29 cellular contexts compared by ENCODE assay signal in the genomic region with DNA sequence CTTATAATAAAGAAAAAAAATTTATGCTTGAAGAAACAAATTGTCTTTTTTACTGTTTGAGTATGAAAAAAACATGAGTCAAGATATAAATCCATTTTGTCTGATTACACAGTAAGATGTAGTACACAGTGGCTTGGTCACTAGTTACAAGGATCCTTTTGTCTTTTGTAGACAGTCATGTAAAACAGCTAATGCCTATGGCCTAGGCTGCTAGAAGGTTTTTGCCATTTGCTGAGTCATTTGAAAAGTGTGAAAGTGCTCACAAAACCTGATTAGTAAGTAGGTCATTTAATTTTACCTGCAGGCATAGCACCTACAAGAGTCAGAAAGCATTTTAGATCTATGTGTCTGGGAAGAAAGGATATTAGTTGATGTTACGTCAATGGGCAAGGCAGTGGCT.
DNase-seq lines count a peak whose midpoint lies in the region; ATAC-seq, FAIRE-seq and TF ChIP-seq lines count a peak whose summit lies in the region.
"Had no signal": no experiment of that assay in that cellular context is flagged by ENCODE, and none has a peak within 500 bp of the region (broad histone marks: within the 10 kb centered on the region; RNA-seq: fewer than 3 reads in every experiment).

No MANE protein-coding gene starts in this region.

- H2BK15ac ChIP-seq in H9 (ENCODE audit: low read depth, low read length) = no peak overlapping the region

- TF ChIP-seq EP300 in A549 (IDR thresholded peaks at IDR 0.05) = no peak

- no peak overlapping the region for H3K56ac ChIP-seq in H9 (ENCODE audit: insufficient read length, low read depth, low read length)

- no peak for ATAC-seq in A549
- no peak for ATAC-seq in HG03095 (IDR thresholded peaks at IDR 0.05; ENCODE audit: unreplicated experiment)
- no peak for ATAC-seq in HG03139 (IDR thresholded peaks at IDR 0.05; ENCODE audit: unreplicated experiment)
- ATAC-seq in GM19395 (IDR thresholded peaks at IDR 0.05; ENCODE audit: unreplicated experiment) = no peak
- ATAC-seq: activated CD4-positive, alpha-beta T cell treated with anti-CD3 and anti-CD28 coated beads for 36 hours; naive thymus-derived CD8-positive, alpha-beta T cell; right cardiac atrium had no signal

- H2BK20ac ChIP-seq in H9 (ENCODE audit: low read depth, low read length, poor library complexity, severe bottlenecking) = no peak overlapping the region

- no peak for TF ChIP-seq POLR2A in A549 (IDR thresholded peaks at IDR 0.05; ENCODE audit: low read length)

- TF ChIP-seq CTCF in A549 (IDR thresholded peaks at IDR 0.05) (no peak), H9 (conservative IDR thresholded peaks at IDR 0.05) (no peak)

- H3K23ac ChIP-seq in H9 (ENCODE audit: insufficient read length, low read depth, low read length) = no peak overlapping the region

- no peak overlapping the region for H3T11ph ChIP-seq in H9 (ENCODE audit: low read length)

- no peaks in the 10 kb centered on the region for H3K27me3 Mint-ChIP-seq in H9 (ENCODE audit: low read depth)
- H3K27me3 Mint-ChIP-seq: activated T-cell treated with anti-CD3 and anti-CD28 coated beads, Interleukin-2, amount 50 U/mL, for 24 hours had no signal

- 79% methylated on average over 1 of the region's 1 CpG for WGBS in A549 (ENCODE audit: missing lambda C conversion rate)
- no CpG with 5 or more reads among the region's 1 CpG for WGBS in H9 (ENCODE audit: extremely low coverage, insufficient read length, low lambda C conversion rate)

- no peak for FAIRE-seq in A549 (lab: Jason Lieb, UNC)
- FAIRE-seq: colon, endometrium, GM12892 had no signal

- no peak overlapping the region for H3K4me3 ChIP-seq in A549
- peak overlapping the region; percentile 14 for H3K4me3 ChIP-seq in endocrine pancreas (ENCODE audit: control insufficient read depth, insufficient read depth, low read length)
- no peak overlapping the region for H3K4me3 ChIP-seq in effector memory CD4-positive, alpha-beta T cell (ENCODE audit: insufficient read depth, low read depth, low read length, poor library complexity, severe bottlenecking)
- H3K4me3 ChIP-seq: adrenal gland, BLaER1, thoracic aorta had no signal

- H3K27me3 ChIP-seq in H9 (ENCODE audit: insufficient read depth, low read length) (no peaks in the 10 kb centered on the region), endocrine pancreas (ENCODE audit: control insufficient read depth, insufficient read depth, low read length) (no peaks in the 10 kb centered on the region)
- H3K27me3 ChIP-seq in effector memory CD4-positive, alpha-beta T cell (replicated peaks; ENCODE audit: control insufficient read depth, insufficient read depth, low read length, poor library complexity, severe bottlenecking) = no peaks in the 10 kb centered on the region
- H3K27me3 ChIP-seq: adrenal gland, BLaER1, brain microvascular endothelial cell had no signal

- H3K36me3 Mint-ChIP-seq in H9 (ENCODE audit: insufficient read depth in 1 of 3, low read depth in 3 of 3) = no peaks in the 10 kb centered on the region; a peak in 1 of 7 replicates
- H3K36me3 Mint-ChIP-seq: naive thymus-derived CD8-positive, alpha-beta T cell had no signal

- H4K20me1 ChIP-seq in H9 (ENCODE audit: control insufficient read depth, insufficient read depth, insufficient read length) = no peaks in the 10 kb centered on the region
- H4K20me1 ChIP-seq: BLaER1 had no signal

- H3K79me1 ChIP-seq in H9 (ENCODE audit: insufficient read depth, low read depth, low read length, poor library complexity, severe bottlenecking) = no peaks in the 10 kb centered on the region

- no peak overlapping the region for H3K4me3 Mint-ChIP-seq in H9
- H3K4me3 Mint-ChIP-seq: activated CD4-positive, alpha-beta T cell treated with anti-CD3 and anti-CD28 coated beads for 36 hours; activated T-cell treated with anti-CD3 and anti-CD28 coated beads, Interleukin-2, amount 50 U/mL, for 24 hours; naive thymus-derived CD8-positive, alpha-beta T cell; T-helper 1 cell treated with Interleukin-12 subunit alpha and Interleukin-12 subunit beta and Interleukin-4 antibody, amounts not matched to agents 30 μg/mL and 1 μg/mL, for 36 hours had no signal

- H3K23me2 ChIP-seq in H9 (ENCODE audit: insufficient read length, low read depth, low read length, poor library complexity, severe bottlenecking) = no peaks in the 10 kb centered on the region

- H3K4me1 ChIP-seq in A549 (no peaks in the 10 kb centered on the region), H9 (ENCODE audit: insufficient read depth, low read length) (no peaks in the 10 kb centered on the region; the same call in 1 of the 2 replicates), endocrine pancreas (ENCODE audit: control insufficient read depth, insufficient read depth, low read length) (peaks cover 13% of the 10 kb centered on the region)
- H3K4me1 ChIP-seq in effector memory CD4-positive, alpha-beta T cell (ENCODE audit: control insufficient read depth, insufficient read depth, low read length, poor library complexity, severe bottlenecking) = no peaks in the 10 kb centered on the region
- H3K4me1 ChIP-seq: adrenal gland, Caco-2 had no signal

- H4K91ac ChIP-seq in H9 (ENCODE audit: insufficient read length, low read depth, low read length) = no peak overlapping the region

- no peak overlapping the region for H4K5ac ChIP-seq in H9 (ENCODE audit: insufficient read length, low read depth, low read length)

- no peak overlapping the region for H2BK5ac ChIP-seq in H9 (ENCODE audit: insufficient read length, low read length)

- H3K9me3 ChIP-seq in A549 (no peaks in the 10 kb centered on the region), H9 (ENCODE audit: control insufficient read depth, low read depth, low read length) (no peaks in the 10 kb centered on the region), endocrine pancreas (ENCODE audit: control insufficient read depth, low read length) (no peaks in the 10 kb centered on the region)
- H3K9me3 ChIP-seq in effector memory CD4-positive, alpha-beta T cell (ENCODE audit: control insufficient read depth, low read length) = no peaks in the 10 kb centered on the region
- H3K9me3 ChIP-seq: adrenal gland, BLaER1, Caco-2, thoracic aorta had no signal

- H3K27ac ChIP-seq in A549 (no peak overlapping the region), H9 (ENCODE audit: insufficient read length, low read depth, low read length) (no peak overlapping the region)
- no peak overlapping the region for H3K27ac ChIP-seq in effector memory CD4-positive, alpha-beta T cell (ENCODE audit: insufficient read depth, low read length, poor library complexity, severe bottlenecking)
- H3K27ac ChIP-seq: adrenal gland, BLaER1, brain microvascular endothelial cell, KMS-11, thoracic aorta had no signal

- POLR2A ChIA-PET in A549 (lab: Yijun Ruan, JAX) = no interaction called here

- H3K36me3 ChIP-seq in endocrine pancreas (ENCODE audit: control insufficient read depth, insufficient read depth, low read length) = no peaks in the 10 kb centered on the region
- H3K36me3 ChIP-seq in effector memory CD4-positive, alpha-beta T cell (ENCODE audit: control insufficient read depth, insufficient read depth, low read length) = no peaks in the 10 kb centered on the region
- H3K36me3 ChIP-seq: adrenal gland, BLaER1, brain microvascular endothelial cell, thoracic aorta had no signal

- H3K27ac Mint-ChIP-seq in H9 = peak overlapping the region in 2 of 3 experiments; percentile 21 to 55; a peak in 4 of 7 replicates
- H3K27ac Mint-ChIP-seq: activated CD4-positive, alpha-beta T cell treated with anti-CD3 and anti-CD28 coated beads for 36 hours; activated T-cell treated with anti-CD3 and anti-CD28 coated beads, Interleukin-2, amount 50 U/mL, for 24 hours; naive thymus-derived CD8-positive, alpha-beta T cell; T-helper 1 cell treated with Interleukin-12 subunit alpha and Interleukin-12 subunit beta and Interleukin-4 antibody, amounts not matched to agents 30 μg/mL and 1 μg/mL, for 36 hours had no signal

- TF ChIP-seq RAD21 in A549 (conservative IDR thresholded peaks at IDR 0.05 in 1 of 2, IDR thresholded peaks at IDR 0.05 in 1 of 2) = no peak

- no peak overlapping the region for H2BK12ac ChIP-seq in H9 (ENCODE audit: insufficient read length, low read depth, low read length)

- no peak overlapping the region for H2AK5ac ChIP-seq in H9 (ENCODE audit: insufficient read length, low read length)

- H4K8ac ChIP-seq in H9 (replicated peaks; ENCODE audit: insufficient read length, low read depth, low read length) = no peak overlapping the region

- DNase-seq in A549 (ENCODE audit: low read depth in 1 of 2, low spot score in 1 of 2) (no peak), H9 (no peak), medulla oblongata (ENCODE audit: extremely low spot score) (peak; percentile 77)
- DNase-seq in effector memory CD4-positive, alpha-beta T cell = no peak
- DNase-seq: activated CD4-positive, alpha-beta T cell treated with anti-CD3 and anti-CD28 coated beads for 36 hours; activated naive CD4-positive, alpha-beta T cell; activated T-cell treated with anti-CD3 and anti-CD28 coated beads, Interleukin-2, amount 50 U/mL, for 24 hours; adrenal gland; brain microvascular endothelial cell; Caco-2; MV-4-11; naive thymus-derived CD8-positive, alpha-beta T cell; NCI-H1694 treated with DMSO at 0.1 percent for 48 hours; NCI-H526 treated with DMSO at 0.1 percent for 48 hours; right cardiac atrium; stimulated activated CD4-positive, alpha-beta T cell treated with anti-CD3 and anti-CD28 coated beads, Interleukin-12 subunit alpha, Interleukin-12 subunit beta, amount 100 ng/mL, for 4 hours; stimulated activated CD4-positive, alpha-beta T cell treated with anti-CD3 and anti-CD28 coated beads, Interleukin-4, amount 100 ng/mL, for 4 hours; stimulated activated naive CD4-positive, alpha-beta T cell had no signal

- H2AFZ ChIP-seq in H9 (ENCODE audit: low read length) = no peak overlapping the region

- H3K14ac ChIP-seq in H9 (ENCODE audit: insufficient read depth, low read length) = no peak overlapping the region

- no peak overlapping the region for H3K18ac ChIP-seq in H9 (ENCODE audit: insufficient read length, low read depth, low read length)

- H3K4ac ChIP-seq in H9 (ENCODE audit: low read depth, low read length) = no peak overlapping the region

- H3K9ac ChIP-seq in H9 (ENCODE audit: extremely low read depth, insufficient read length, low read length) (no peak overlapping the region), endocrine pancreas (ENCODE audit: control insufficient read depth, insufficient read depth, low read length) (no peak overlapping the region)
- H3K9ac ChIP-seq: BLaER1, KMS-11 had no signal

- no peak overlapping the region for H3K4me2 ChIP-seq in A549
- H3K4me2 ChIP-seq in H9 (ENCODE audit: insufficient read depth, insufficient read length, low read length) = no peak overlapping the region
- H3K4me2 ChIP-seq: BLaER1, KMS-11 had no signal

- H2BK120ac ChIP-seq in H9 (ENCODE audit: low read depth, low read length, poor library complexity, severe bottlenecking) = no peak overlapping the region

- peaks cover 6 to 8% of the 10 kb centered on the region in 2 experiments for H3K4me1 Mint-ChIP-seq in H9
- H3K4me1 Mint-ChIP-seq: activated CD4-positive, alpha-beta T cell treated with anti-CD3 and anti-CD28 coated beads for 36 hours; naive thymus-derived CD8-positive, alpha-beta T cell had no signal

- no peaks in the 10 kb centered on the region for H3K79me2 ChIP-seq in H9 (ENCODE audit: insufficient read depth, low read length)

- CTCF ChIA-PET in A549 (lab: Yijun Ruan, JAX) = no interaction called here

- no peaks in the 10 kb centered on the region for H3K9me3 Mint-ChIP-seq in H9

TF ChIP-seq in A549, 52 proteins besides CTCF, POLR2A, EP300 and RAD21 (continues in another document):
- peak; percentile 41; the same call in 1 of the 2 replicates for TF ChIP-seq NFE2L2 (conservative IDR thresholded peaks at IDR 0.05; ENCODE audit: low read length)
